In the genomic region with DNA sequence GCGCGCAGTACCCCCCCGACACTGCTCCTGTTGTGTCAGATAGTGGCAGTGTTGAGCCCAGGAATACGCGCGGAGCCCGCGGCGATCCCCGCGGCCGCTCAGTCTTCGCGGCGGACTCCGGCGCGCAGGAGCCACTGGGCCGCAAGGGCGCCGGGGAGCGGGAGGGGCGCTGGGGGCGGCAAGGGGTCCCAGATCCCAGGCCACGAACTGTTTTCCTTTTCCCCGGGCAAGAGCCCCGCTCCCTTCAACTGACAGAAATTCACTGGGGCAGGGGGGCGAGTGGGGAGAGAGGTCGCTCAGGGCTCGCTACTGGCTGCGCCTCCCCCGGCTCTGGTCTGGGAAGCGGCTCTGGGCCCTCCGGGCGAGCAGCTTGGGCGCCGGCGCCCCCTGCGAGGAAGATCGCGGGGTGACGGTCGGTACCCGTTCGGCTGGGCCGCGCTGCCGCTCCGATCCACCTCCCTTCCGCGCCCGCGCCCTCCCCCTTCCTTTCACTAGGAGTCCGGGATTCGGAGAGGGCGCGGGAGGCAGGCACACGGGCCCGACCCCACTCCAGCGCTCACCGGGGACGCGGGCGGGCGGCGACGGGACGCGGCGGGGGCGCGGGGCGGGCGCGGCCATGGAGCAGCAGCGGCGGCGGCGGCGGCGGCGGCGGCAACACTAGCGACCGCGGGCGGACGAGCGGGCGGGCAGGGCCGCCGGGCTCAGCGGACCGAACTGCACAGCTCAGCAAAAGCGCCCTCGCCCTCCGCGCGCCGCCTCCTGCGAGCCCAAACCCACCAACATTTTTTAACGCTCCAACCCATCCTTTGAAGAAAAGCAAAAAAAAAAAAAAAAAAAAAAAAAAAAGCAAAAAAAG, we compare ENCODE assay signal across 8 cellular contexts. TPM values are rescaled to one million over a fixed set of nuclear protein-coding genes. Genes with fewer than 3 reads are reported as not detected.
DNase-seq lines count a peak whose midpoint lies in the region; ATAC-seq, FAIRE-seq and TF ChIP-seq lines count a peak whose summit lies in the region.

No MANE protein-coding gene starts in this region.

- H4K91ac ChIP-seq in H9 (ENCODE audit: insufficient read length, low read depth, low read length): no peak overlapping the region

- no peaks in the 10 kb centered on the region for H3K36me3 Mint-ChIP-seq in H9 (ENCODE audit: insufficient read depth in 1 of 3, low read depth in 3 of 3)
- H3K36me3 Mint-ChIP-seq in activated naive CD8-positive, alpha-beta T cell treated with anti-CD3 and anti-CD28 coated beads for 36 hours: no peaks in the 10 kb centered on the region

- no peak overlapping the region for H3K9ac ChIP-seq in H9 (ENCODE audit: extremely low read depth, insufficient read length, low read length)

- no peak overlapping the region for H4K8ac ChIP-seq in H9 (replicated peaks; ENCODE audit: insufficient read length, low read depth, low read length)

- H2BK20ac ChIP-seq in H9 (ENCODE audit: low read depth, low read length, poor library complexity, severe bottlenecking): no peak overlapping the region

- H3K36me3 ChIP-seq in GM06990 (ENCODE audit: control insufficient read depth, insufficient read depth, low read length) (no peaks in the 10 kb centered on the region), SJSA1 (peaks cover 6% of the 10 kb centered on the region), pancreas (no peaks in the 10 kb centered on the region), transverse colon (no peaks in the 10 kb centered on the region)

- no peak overlapping the region for H2AFZ ChIP-seq in H9 (ENCODE audit: low read length)

- no peak overlapping the region for H3K23ac ChIP-seq in H9 (ENCODE audit: insufficient read length, low read depth, low read length)

- TF ChIP-seq CTCF in GM06990 (IDR thresholded peaks at IDR 0.05; ENCODE audit: insufficient read depth, low read length, poor library complexity, severe bottlenecking) (peak; percentile 69), H9 (conservative IDR thresholded peaks at IDR 0.05) (peak; percentile 67), pancreas (IDR thresholded peaks at IDR 0.05) (peak; percentile 10 to 43 (median 41)), transverse colon (IDR thresholded peaks at IDR 0.05) (peak; percentile 61 to 83 (median 69))

- H2BK15ac ChIP-seq in H9 (ENCODE audit: low read depth, low read length): no peak overlapping the region

- H3K9me3 ChIP-seq in H9 (ENCODE audit: control insufficient read depth, low read depth, low read length) (no peaks in the 10 kb centered on the region), SJSA1 (replicated peaks) (no peaks in the 10 kb centered on the region), pancreas (no peaks in the 10 kb centered on the region), transverse colon (no peaks in the 10 kb centered on the region)

- H3K27me3 ChIP-seq in GM06990 (replicated peaks; ENCODE audit: control insufficient read depth, insufficient read depth, low read length) (no peaks in the 10 kb centered on the region), H9 (ENCODE audit: insufficient read depth, low read length) (peaks cover 9% of the 10 kb centered on the region; the same call in 1 of the 2 replicates), SJSA1 (replicated peaks) (no peaks in the 10 kb centered on the region), pancreas (no peaks in the 10 kb centered on the region), transverse colon (no peaks in the 10 kb centered on the region)

- peak; percentile 89 for TF ChIP-seq POLR2A in transverse colon (IDR thresholded peaks at IDR 0.05)

- no peak overlapping the region for H3T11ph ChIP-seq in H9 (ENCODE audit: low read length)

- no peaks in the 10 kb centered on the region for H3K9me3 Mint-ChIP-seq in H9
- H3K9me3 Mint-ChIP-seq in activated naive CD8-positive, alpha-beta T cell treated with anti-CD3 and anti-CD28 coated beads for 36 hours: no peaks in the 10 kb centered on the region

- H2BK120ac ChIP-seq in H9 (ENCODE audit: low read depth, low read length, poor library complexity, severe bottlenecking): no peak overlapping the region

- peaks cover 4% of the 10 kb centered on the region; the same call in 1 of the 2 replicates for H3K4me1 ChIP-seq in H9 (ENCODE audit: insufficient read depth, low read length)
- H3K4me1 ChIP-seq in SJSA1 (replicated peaks): peaks cover 34% of the 10 kb centered on the region
- peaks cover 4 to 24% (median 20%) of the 10 kb centered on the region in 3 donors for H3K4me1 ChIP-seq in pancreas
- peaks cover 0 to 9% (median 7%) of the 10 kb centered on the region in 4 donors for H3K4me1 ChIP-seq in transverse colon

- no peak overlapping the region for H3K56ac ChIP-seq in H9 (ENCODE audit: insufficient read length, low read depth, low read length)

- H3K4me3 ChIP-seq in GM06990 (replicated peaks; ENCODE audit: low read depth, low read length) (peak overlapping the region; percentile 66), SJSA1 (peak overlapping the region; percentile 92), pancreas (peak overlapping the region; percentile 20 to 80 (median 54)), transverse colon (peak overlapping the region; percentile 39 to 87 (median 80))

- no peak overlapping the region for H4K5ac ChIP-seq in H9 (ENCODE audit: insufficient read length, low read depth, low read length)

- H3K4me1 Mint-ChIP-seq in H9: peaks cover 8% of the 10 kb centered on the region in 2 experiments; a peak in 2 of 4 replicates
- H3K4me1 Mint-ChIP-seq in activated naive CD8-positive, alpha-beta T cell treated with anti-CD3 and anti-CD28 coated beads for 36 hours: peaks cover 8% of the 10 kb centered on the region

- peak; percentile 93 for DNase-seq in GM06990 (ENCODE audit: extremely low read depth, insufficient read length)
- peak; percentile 79 for DNase-seq in H9
- peak; percentile 85 for DNase-seq in M059J (ENCODE audit: low read depth)
- DNase-seq in SJSA1 (ENCODE audit: low read depth in 1 of 2, low spot score in 2 of 2): peak; percentile 87 to 90
- DNase-seq in activated naive CD8-positive, alpha-beta T cell treated with anti-CD3 and anti-CD28 coated beads for 36 hours: peak; percentile 75
- peak; percentile 93 for DNase-seq in Right ventricle myocardium superior
- DNase-seq in pancreas: peak; percentile 86 to 91 (median 88)
- peak; percentile 90 for DNase-seq in transverse colon

- H3K27ac ChIP-seq in H9 (ENCODE audit: insufficient read length, low read depth, low read length) (no peak overlapping the region), SJSA1 (peak overlapping the region; percentile 96), pancreas (peak overlapping the region; percentile 81 to 100 (median 94)), transverse colon (peak overlapping the region; percentile 95 to 99 (median 98))

- no peak overlapping the region for H2BK12ac ChIP-seq in H9 (ENCODE audit: insufficient read length, low read depth, low read length)

- no peak for TF ChIP-seq EP300 in transverse colon (IDR thresholded peaks at IDR 0.05; ENCODE audit: low read depth)

- no peaks in the 10 kb centered on the region for H3K79me2 ChIP-seq in H9 (ENCODE audit: insufficient read depth, low read length)

- ATAC-seq in Right ventricle myocardium superior (ENCODE audit: poor library complexity) (peak; percentile 98), pancreas (peak; percentile 85 to 94 (median 91))

- H3K14ac ChIP-seq in H9 (ENCODE audit: insufficient read depth, low read length): no peak overlapping the region; the same call in 1 of the 2 replicates

- H3K23me2 ChIP-seq in H9 (ENCODE audit: insufficient read length, low read depth, low read length, poor library complexity, severe bottlenecking): peaks cover 12% of the 10 kb centered on the region

- in situ Hi-C loops in transverse colon (cut with MboI; ENCODE audit: low pct_ligation_motif_present in 1 of 4, low pct_unique_long_range_greater_than_20kb in 1 of 4, low sequenced_read_pairs in 3 of 4): loop anchor here in 2 of 4 donors (5.0 to 25.0 kb wide), 4 partner anchors 133 to 533 kb away; no protein-coding TSS in a partner anchor

- peaks cover 3% of the 10 kb centered on the region for H3K79me1 ChIP-seq in H9 (ENCODE audit: insufficient read depth, low read depth, low read length, poor library complexity, severe bottlenecking)

- no peak overlapping the region for H2AK5ac ChIP-seq in H9 (ENCODE audit: insufficient read length, low read length)

- no peak overlapping the region for H3K18ac ChIP-seq in H9 (ENCODE audit: insufficient read length, low read depth, low read length)

- peak overlapping the region; percentile 57 to 71; a peak in 4 of 5 replicates for H3K4me3 Mint-ChIP-seq in H9
- H3K4me3 Mint-ChIP-seq in activated naive CD8-positive, alpha-beta T cell treated with anti-CD3 and anti-CD28 coated beads for 36 hours: peak overlapping the region; percentile 55

- intact Hi-C loops in Right ventricle myocardium superior (cut with DNase I) (no loop called here), pancreas (cut with DNase I) (loop anchor here in 1 of 3 donors (10.0 kb wide), 1 partner anchor 546 kb away; no protein-coding TSS in a partner anchor), transverse colon (cut with DNase I; ENCODE audit: low total_unique reads) (loop anchor here (5.0 kb wide), 1 partner anchor 533 kb away; no protein-coding TSS in a partner anchor)

- FAIRE-seq in pancreas (lab: Jason Lieb, UNC): no peak

- H3K4ac ChIP-seq in H9 (ENCODE audit: low read depth, low read length): no peak overlapping the region

- no peak overlapping the region for H2BK5ac ChIP-seq in H9 (ENCODE audit: insufficient read length, low read length)

- H3K4me2 ChIP-seq in H9 (ENCODE audit: insufficient read depth, insufficient read length, low read length): peak overlapping the region; percentile 82

- no CpG with 5 or more reads among the region's 102 CpGs for WGBS in H9 (ENCODE audit: extremely low coverage, insufficient read length, low lambda C conversion rate)
- 0% methylated on average over 45 to 102 of the region's 102 CpGs for WGBS in pancreas, 2 donors
- 0 to 1% methylated on average over 3 to 72 of the region's 102 CpGs for WGBS in transverse colon (ENCODE audit: low coverage in 1 of 2), 2 donors

- no peak overlapping the region for H3K27ac Mint-ChIP-seq in H9
- no peak overlapping the region for H3K27ac Mint-ChIP-seq in activated naive CD8-positive, alpha-beta T cell treated with anti-CD3 and anti-CD28 coated beads for 36 hours

- peaks cover 16% of the 10 kb centered on the region for H3K27me3 Mint-ChIP-seq in H9 (ENCODE audit: low read depth)
- H3K27me3 Mint-ChIP-seq in activated naive CD8-positive, alpha-beta T cell treated with anti-CD3 and anti-CD28 coated beads for 36 hours: peaks cover 28% of the 10 kb centered on the region

- H4K20me1 ChIP-seq in H9 (ENCODE audit: control insufficient read depth, insufficient read depth, insufficient read length): no peaks in the 10 kb centered on the region

RNA-seq across cellular contexts. Expression of gene SETBP1, which starts 1.4 kb away (rescaled TPM):
- total RNA-seq in H9 (2021) (4.6 and 4.8 TPM in 2 replicates), Right ventricle myocardium superior (6.3 TPM), pancreas (10 to 100 TPM; 16.6 to 24.0 (median 20.7) TPM), transverse colon (10 to 100 TPM; 16.2 to 33.6 (median 24.4) TPM)
- 1.9 and 4.1 TPM in 2 replicates for total RNA-seq in M059J (2014; rRNA removed; shearing (Covaris generic))
- total RNA-seq in SJSA1 (2014; rRNA removed; shearing (Covaris generic)): 9.9 and 12.6 TPM in 2 replicates
- 1 to 10 TPM; 3.8 to 3.9 TPM for total RNA-seq in activated naive CD8-positive, alpha-beta T cell treated with anti-CD3 and anti-CD28 coated beads for 36 hours
- polyA plus RNA-seq in pancreas: 1 to 10 TPM; 3.9 to 6.7 TPM
